Comparison of ENCODE assay signal across 15 cellular contexts in genomic region chr1:209607795-209608178, GRCh38.
A peak's percentile ranks its signal among the peaks of the same experiment; 100 is the strongest.
DNase-seq lines count a peak whose midpoint lies in the region; ATAC-seq lines count a peak whose summit lies in the region.
"Had no signal": no experiment of that assay in that cellular context is flagged by ENCODE, and none has a peak within 500 bp of the region (broad histone marks: within the 10 kb centered on the region; RNA-seq: fewer than 3 reads in every experiment).

No MANE protein-coding gene starts in this region.

- H3K9me3 Mint-ChIP-seq in dendritic cell treated with granulocyte-macrophage colony-stimulating factor and Interleukin-4, amounts not matched to agents 40 ng/mL and 50 ng/mL, for 4 days: no peaks in the 10 kb centered on the region
- H3K9me3 Mint-ChIP-seq: activated naive CD8-positive, alpha-beta T cell treated with anti-CD3 and anti-CD28 coated beads, Interleukin-2, amount 10 ng/mL, durations not matched to agents 7 days and 5 days; memory B cell had no signal

- H3K4me1 Mint-ChIP-seq in dendritic cell treated with granulocyte-macrophage colony-stimulating factor and Interleukin-4, amounts not matched to agents 40 ng/mL and 50 ng/mL, for 4 days (ENCODE audit: low read depth): peaks cover 2% of the 10 kb centered on the region
- H3K4me1 Mint-ChIP-seq: memory B cell had no signal

- no peak overlapping the region for H3K4me3 Mint-ChIP-seq in dendritic cell treated with granulocyte-macrophage colony-stimulating factor and Interleukin-4, amounts not matched to agents 40 ng/mL and 50 ng/mL, for 4 days
- H3K4me3 Mint-ChIP-seq: activated naive CD8-positive, alpha-beta T cell treated with anti-CD3 and anti-CD28 coated beads, Interleukin-2, amount 10 ng/mL, durations not matched to agents 7 days and 5 days; memory B cell had no signal

- ATAC-seq in GM18517 (IDR thresholded peaks at IDR 0.05; ENCODE audit: unreplicated experiment): peak; percentile 6
- peak; percentile 11 for ATAC-seq in GM21447 (IDR thresholded peaks at IDR 0.05; ENCODE audit: unreplicated experiment)
- ATAC-seq in HG03103 (IDR thresholded peaks at IDR 0.05; ENCODE audit: low read depth, unreplicated experiment): peak; percentile 4

- H3K27ac Mint-ChIP-seq in dendritic cell treated with granulocyte-macrophage colony-stimulating factor and Interleukin-4, amounts not matched to agents 40 ng/mL and 50 ng/mL, for 4 days: peak overlapping the region; percentile 5
- H3K27ac Mint-ChIP-seq: activated naive CD8-positive, alpha-beta T cell treated with anti-CD3 and anti-CD28 coated beads, Interleukin-2, amount 10 ng/mL, durations not matched to agents 7 days and 5 days; memory B cell; progenitor cell of endocrine pancreas had no signal

- DNase-seq in nucleus accumbens (lab: John Stamatoyannopoulos, UW) (no peak), NCI-H524 treated with DMSO at 0.1 percent for 48 hours (lab: John Stamatoyannopoulos, UW) (no peak), AG08396 (ENCODE audit: low spot score) (no peak), NOMO-1 treated with DMSO at 0.1 percent for 48 hours (lab: John Stamatoyannopoulos, UW; ENCODE audit: unreplicated experiment) (no peak)
- DNase-seq: activated naive CD8-positive, alpha-beta T cell treated with anti-CD3 and anti-CD28 coated beads, Interleukin-2, amount 10 ng/mL, durations not matched to agents 7 days and 5 days; Karpas-422; NCI-H345; SHP77 treated with DMSO at 0.1 percent for 48 hours; testis had no signal

- intact Hi-C loops in dendritic cell treated with granulocyte-macrophage colony-stimulating factor and Interleukin-4, amounts not matched to agents 40 ng/mL and 50 ng/mL, for 4 days (cut with micrococcal nuclease): no loop called here

- peaks cover 4% of the 10 kb centered on the region for H3K27me3 Mint-ChIP-seq in dendritic cell treated with granulocyte-macrophage colony-stimulating factor and Interleukin-4, amounts not matched to agents 40 ng/mL and 50 ng/mL, for 4 days
- H3K27me3 Mint-ChIP-seq: activated naive CD8-positive, alpha-beta T cell treated with anti-CD3 and anti-CD28 coated beads, Interleukin-2, amount 10 ng/mL, durations not matched to agents 7 days and 5 days; memory B cell; progenitor cell of endocrine pancreas had no signal

- H3K36me3 Mint-ChIP-seq in dendritic cell treated with granulocyte-macrophage colony-stimulating factor and Interleukin-4, amounts not matched to agents 40 ng/mL and 50 ng/mL, for 4 days (ENCODE audit: low read depth): no peaks in the 10 kb centered on the region
- H3K36me3 Mint-ChIP-seq: activated naive CD8-positive, alpha-beta T cell treated with anti-CD3 and anti-CD28 coated beads, Interleukin-2, amount 10 ng/mL, durations not matched to agents 7 days and 5 days; memory B cell had no signal
